In the genomic region with DNA sequence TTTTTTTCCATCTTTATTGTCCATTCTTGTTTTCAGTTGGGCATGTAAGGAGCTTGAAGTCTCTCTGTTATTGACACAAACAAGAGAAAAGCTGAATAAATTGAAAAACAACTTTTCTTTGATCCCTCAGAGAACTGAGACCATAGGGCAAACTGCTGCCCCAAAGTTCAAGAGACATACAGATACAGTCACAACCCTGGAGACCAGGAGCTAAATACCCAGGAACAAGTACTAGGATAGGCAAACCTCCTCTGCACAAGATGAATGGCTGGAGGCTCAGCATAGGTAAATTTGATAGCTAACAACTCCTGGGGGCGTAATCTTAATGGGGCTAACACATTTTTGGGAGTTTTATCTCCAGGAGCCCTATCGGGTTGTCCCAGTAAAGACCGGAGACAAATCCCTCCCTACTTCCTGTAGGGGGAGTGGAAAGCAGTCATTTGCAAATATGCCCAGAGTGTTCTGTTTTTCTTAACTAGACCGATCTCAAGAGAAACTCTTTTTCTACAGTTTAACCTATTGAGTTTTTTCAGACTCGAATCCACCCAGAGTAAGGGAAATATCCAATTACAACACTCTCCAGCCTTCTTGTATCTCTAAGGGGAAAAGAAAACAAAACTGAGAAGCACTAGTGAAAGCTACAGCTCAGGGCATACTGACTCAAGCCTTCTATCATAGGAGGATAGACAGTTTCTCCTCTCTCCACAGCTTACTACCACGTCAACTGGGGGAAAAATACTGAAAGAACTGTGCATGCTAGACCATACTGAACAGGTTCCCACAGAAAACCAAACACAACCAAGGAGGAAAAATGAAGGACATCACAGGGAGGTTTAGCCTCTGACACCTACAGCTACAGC, we compare ENCODE assay signal across 8 cellular contexts. TPM values are rescaled to one million over a fixed set of nuclear protein-coding genes. Genes with fewer than 3 reads are reported as not detected.
DNase-seq lines count a peak whose midpoint lies in the region; ATAC-seq, FAIRE-seq and TF ChIP-seq lines count a peak whose summit lies in the region.

No MANE protein-coding gene starts in this region.

- H3K4me3 Mint-ChIP-seq in type B pancreatic cell: peak overlapping the region; percentile 67

- in situ Hi-C loops in G401 (cut with HindIII; ENCODE audit: low sequenced_read_pairs): no loop called here

- no peaks in the 10 kb centered on the region for H3K36me3 Mint-ChIP-seq in type B pancreatic cell

- peaks cover 10% of the 10 kb centered on the region for H3K9me3 ChIP-seq in HUES48 (ENCODE audit: control insufficient read depth, insufficient read depth, low read length)

- H3K27ac Mint-ChIP-seq in type B pancreatic cell: no peak overlapping the region

- no peaks in the 10 kb centered on the region for H3K9me3 Mint-ChIP-seq in type B pancreatic cell

- H3K27me3 ChIP-seq in HUES48 (ENCODE audit: control insufficient read depth, insufficient read depth, low read length): no peaks in the 10 kb centered on the region

- H3K4me3 ChIP-seq in HUES48 (ENCODE audit: low read depth, low read length) (no peak overlapping the region), epithelial cell of esophagus (ENCODE audit: low read length) (no peak overlapping the region)

- no peak for FAIRE-seq in GM12891 (lab: Jason Lieb, UNC)

- H3K4me1 Mint-ChIP-seq in type B pancreatic cell (ENCODE audit: unreplicated experiment): no peaks in the 10 kb centered on the region

- H3K36me3 ChIP-seq in HUES48 (ENCODE audit: control insufficient read depth, insufficient read depth, low read length): no peaks in the 10 kb centered on the region

- peak; percentile 76 for ATAC-seq in GM21529 (IDR thresholded peaks at IDR 0.05; ENCODE audit: unreplicated experiment)

- H3K4me1 ChIP-seq in HUES48 (ENCODE audit: control insufficient read depth, insufficient read depth, low read length): peaks cover 9% of the 10 kb centered on the region

- no peaks in the 10 kb centered on the region for H3K27me3 Mint-ChIP-seq in type B pancreatic cell

- H3K9ac ChIP-seq in HUES48 (ENCODE audit: low read depth, low read length): no peak overlapping the region

- peak overlapping the region; percentile 50 for H3K27ac ChIP-seq in HUES48 (ENCODE audit: low read depth, low read length)

- peak; percentile 11 for DNase-seq in DMS53 treated with DMSO at 0.1 percent for 48 hours (lab: John Stamatoyannopoulos, UW; ENCODE audit: unreplicated experiment)
- peak; percentile 7 for DNase-seq in epithelial cell of esophagus (ENCODE audit: low read depth)
- DNase-seq in type B pancreatic cell (ENCODE audit: extremely low spot score, unreplicated experiment): no peak
- no peak for DNase-seq in G401 (ENCODE audit: low spot score)
- no peak for DNase-seq in NCI-H1048 (lab: John Stamatoyannopoulos, UW)
- DNase-seq in GM12891 (ENCODE audit: insufficient read length, low spot score): no peak

- no peak for TF ChIP-seq POLR2A in GM12891 (IDR thresholded peaks at IDR 0.05; ENCODE audit: low read depth, low read length)

- peak; percentile 24 for TF ChIP-seq CTCF in epithelial cell of esophagus (IDR thresholded peaks at IDR 0.05; ENCODE audit: insufficient read depth, low read depth, low read length, missing control alignments)
- peak; percentile 51 for TF ChIP-seq CTCF in type B pancreatic cell (conservative IDR thresholded peaks at IDR 0.05)

TF ChIP-seq in GM12891, 5 proteins besides CTCF, POLR2A, EP300 and RAD21:
- TF ChIP-seq POU2F2 (IDR thresholded peaks at IDR 0.05; ENCODE audit: low read depth, low read length): no peak
- TF ChIP-seq POLR2AphosphoS5 (IDR thresholded peaks at IDR 0.05; ENCODE audit: low read depth, low read length): no peak
- no peak for TF ChIP-seq PAX5 (IDR thresholded peaks at IDR 0.05; ENCODE audit: insufficient read depth, low read length, severe bottlenecking)
- no peak for TF ChIP-seq SPI1 (IDR thresholded peaks at IDR 0.05; ENCODE audit: low read depth, low read length)
- no peak for TF ChIP-seq TAF1 (IDR thresholded peaks at IDR 0.05; ENCODE audit: low read depth, low read length)

RNA-seq across cellular contexts. Expression of a gene that starts 23.1 kb away (rescaled TPM):
- 0.21 TPM in 1 of 2 replicates, not detected in the other for total RNA-seq in type B pancreatic cell (ENCODE audit: low replicate concordance)
- not detected in 2 replicates for total RNA-seq in G401 (2014; rRNA removed; shearing (Covaris generic))
- not detected for polyA plus RNA-seq in GM12891 (2012; ENCODE audit: low read depth, missing spikeins)

RNA-seq across cellular contexts. Expression of a gene that starts 25.3 kb away (rescaled TPM):
- not detected in 2 replicates for total RNA-seq in type B pancreatic cell (ENCODE audit: low replicate concordance)
- not detected in 2 replicates for total RNA-seq in G401 (2014; rRNA removed; shearing (Covaris generic))
- 0.49 TPM for polyA plus RNA-seq in GM12891 (2012; ENCODE audit: low read depth, missing spikeins)

RNA-seq across cellular contexts. Expression of a gene that starts 34.2 kb away (rescaled TPM):
- 32.7 and 39.0 TPM in 2 replicates for total RNA-seq in type B pancreatic cell (ENCODE audit: low replicate concordance)
- 47.7 and 52.6 TPM in 2 replicates for total RNA-seq in G401 (2014; rRNA removed; shearing (Covaris generic))
- polyA plus RNA-seq in GM12891 (2012; ENCODE audit: low read depth, missing spikeins): 36.6 TPM

Comparison
In these comparisons a context has a peak if more than half of its experiments do, and no peak if none do; other contexts are left out.
1. DNase-seq: peak in DMS53 treated with DMSO at 0.1 percent for 48 hours (single experiment) and epithelial cell of esophagus (single experiment); none in type B pancreatic cell (single experiment), G401 (single experiment), NCI-H1048 (single experiment) and GM12891 (single experiment).